In genomic region chr9:127204771-127205470, GRCh38 we compare ENCODE assay signal across 11 cellular contexts. TPM values are rescaled to one million over a fixed set of nuclear protein-coding genes. Genes with fewer than 3 reads are reported as not detected.
DNase-seq lines count a peak whose midpoint lies in the region; ATAC-seq and TF ChIP-seq lines count a peak whose summit lies in the region.
"Had no signal": no experiment of that assay in that cellular context is flagged by ENCODE, and none has a peak within 500 bp of the region (broad histone marks: within the 10 kb centered on the region; RNA-seq: fewer than 3 reads in every experiment).

No MANE protein-coding gene starts in this region.

- peaks cover 1% of the 10 kb centered on the region for H3K27me3 Mint-ChIP-seq in activated CD4-positive, alpha-beta T cell treated with anti-CD3 and anti-CD28 coated beads, Interleukin-2, amount 10 ng/mL, durations not matched to agents 7 days and 5 days

- H3K27me3 ChIP-seq in MG63 (no peaks in the 10 kb centered on the region), adrenal gland (no peaks in the 10 kb centered on the region), liver (ENCODE audit: control insufficient read depth in 4 of 4, insufficient read depth in 4 of 4, low read length in 3 of 4) (no peaks in the 10 kb centered on the region)

- H3K9me3 ChIP-seq in MG63 (no peaks in the 10 kb centered on the region), adrenal gland (replicated peaks in 1 of 3) (no peaks in the 10 kb centered on the region), liver (ENCODE audit: control insufficient read depth in 4 of 4, low read length in 3 of 4) (no peaks in the 10 kb centered on the region)

- no peak overlapping the region for H3K27ac Mint-ChIP-seq in activated CD4-positive, alpha-beta T cell treated with anti-CD3 and anti-CD28 coated beads, Interleukin-2, amount 10 ng/mL, durations not matched to agents 7 days and 5 days
- H3K27ac Mint-ChIP-seq: T-cell had no signal

- H3K4me3 Mint-ChIP-seq in activated CD4-positive, alpha-beta T cell treated with anti-CD3 and anti-CD28 coated beads, Interleukin-2, amount 10 ng/mL, durations not matched to agents 7 days and 5 days = no peak overlapping the region
- H3K4me3 Mint-ChIP-seq: T-cell had no signal

- CTCF ChIA-PET in activated CD4-positive, alpha-beta T cell treated with anti-CD3 and anti-CD28 coated beads, Interleukin-2, amount 10 ng/mL, durations not matched to agents 7 days and 5 days (lab: Charles Lee) = interaction anchor here (1.2 to 2.5 kb wide), 3 partner anchors 10 to 264 kb away, joined by 3 to 8 read pairs (median 5); no protein-coding TSS in a partner anchor

- POLR2A ChIA-PET in activated CD4-positive, alpha-beta T cell treated with anti-CD3 and anti-CD28 coated beads, Interleukin-2, amount 10 ng/mL, durations not matched to agents 7 days and 5 days (lab: Charles Lee) = no interaction called here

- peak in 4 of 6 experiments; percentile 28 to 44 (median 36) for TF ChIP-seq CTCF in adrenal gland (IDR thresholded peaks at IDR 0.05)
- TF ChIP-seq CTCF in liver (IDR thresholded peaks at IDR 0.05; ENCODE audit: low read depth, low read length, missing input control) = peak; percentile 20

- DNase-seq in EH (ENCODE audit: low read depth) = peak; percentile 86
- peak; percentile 71 for DNase-seq in MG63
- peak in 6 of 7 donors; percentile 67 to 83 (median 76) for DNase-seq in adrenal gland
- DNase-seq in activated CD4-positive, alpha-beta T cell treated with anti-CD3 and anti-CD28 coated beads, Interleukin-2, amount 10 ng/mL, durations not matched to agents 7 days and 5 days = no peak
- no peak for DNase-seq in NOMO-1 (lab: John Stamatoyannopoulos, UW; ENCODE audit: unreplicated experiment in 2 of 2)
- DNase-seq: T-cell had no signal

- H3K36me3 Mint-ChIP-seq in activated CD4-positive, alpha-beta T cell treated with anti-CD3 and anti-CD28 coated beads, Interleukin-2, amount 10 ng/mL, durations not matched to agents 7 days and 5 days (ENCODE audit: low read depth) = no peaks in the 10 kb centered on the region

- 10 to 70% (median 66%) methylated on average over 2 to 7 of the region's 7 CpGs for WGBS in adrenal gland, 4 donors
- 71% methylated on average over 7 of the region's 7 CpGs for WGBS in liver

- H3K4me3 ChIP-seq in MG63 (no peak overlapping the region), adrenal gland (no peak overlapping the region), liver (ENCODE audit: low read depth in 1 of 3, low read length in 3 of 3) (no peak overlapping the region)
- H3K4me3 ChIP-seq: skin epidermis had no signal

- no peak for TF ChIP-seq POLR2A in adrenal gland (IDR thresholded peaks at IDR 0.05)

- no peak overlapping the region for H3K27ac ChIP-seq in adrenal gland
- no peak overlapping the region for H3K27ac ChIP-seq in liver (ENCODE audit: low read depth in 1 of 2, low read length in 2 of 2)
- H3K27ac ChIP-seq: epithelial cell of prostate, skin epidermis had no signal

- TF ChIP-seq RAD21 in liver (IDR thresholded peaks at IDR 0.05) = peak; percentile 38 to 65

- H3K4me1 ChIP-seq in adrenal gland (replicated peaks in 1 of 2) = no peaks in the 10 kb centered on the region
- peaks cover 2 to 9% (median 6%) of the 10 kb centered on the region in 4 donors for H3K4me1 ChIP-seq in liver (ENCODE audit: control insufficient read depth in 4 of 4, insufficient read depth in 4 of 4, low read length in 3 of 4)

- H3K4me1 Mint-ChIP-seq in activated CD4-positive, alpha-beta T cell treated with anti-CD3 and anti-CD28 coated beads, Interleukin-2, amount 10 ng/mL, durations not matched to agents 7 days and 5 days = peaks cover 1% of the 10 kb centered on the region

- no peaks in the 10 kb centered on the region for H3K9me3 Mint-ChIP-seq in activated CD4-positive, alpha-beta T cell treated with anti-CD3 and anti-CD28 coated beads, Interleukin-2, amount 10 ng/mL, durations not matched to agents 7 days and 5 days
- H3K9me3 Mint-ChIP-seq: T-cell had no signal

- no peak for ATAC-seq in GM18519 (IDR thresholded peaks at IDR 0.05; ENCODE audit: low FRiP score, unreplicated experiment)
- no peak for ATAC-seq in GM21360 (IDR thresholded peaks at IDR 0.05; ENCODE audit: unreplicated experiment)

- H3K36me3 ChIP-seq in MG63 = no peaks in the 10 kb centered on the region
- no peaks in the 10 kb centered on the region for H3K36me3 ChIP-seq in adrenal gland (replicated peaks in 1 of 2)
- H3K36me3 ChIP-seq in liver (ENCODE audit: control insufficient read depth in 4 of 4, insufficient read depth in 3 of 4, low read depth in 1 of 4, low read length in 3 of 4) = no peaks in the 10 kb centered on the region

- H3K9ac ChIP-seq in liver (ENCODE audit: low read depth in 1 of 2, low read length in 2 of 2) = no peak overlapping the region

- intact Hi-C loops in adrenal gland (cut with DNase I) = loop anchor here (5.0 kb wide), 1 partner anchor 243 kb away; no protein-coding TSS in a partner anchor

TF ChIP-seq in liver, 16 proteins besides CTCF, POLR2A, EP300 and RAD21:
- no peak for TF ChIP-seq MAX (IDR thresholded peaks at IDR 0.05)
- TF ChIP-seq FOXA2 (IDR thresholded peaks at IDR 0.05) = no peak
- no peak for TF ChIP-seq FOXA1 (IDR thresholded peaks at IDR 0.05)
- no peak for TF ChIP-seq ATF3 (IDR thresholded peaks at IDR 0.05)
- TF ChIP-seq SP1 (IDR thresholded peaks at IDR 0.05) = no peak
TF ChIP-seq in liver: peak in this region for 0.

RNA-seq across cellular contexts. Expression of gene GARNL3, which starts 59.7 kb away (rescaled TPM):
- 0.57 and 1.9 TPM in 2 replicates for total RNA-seq in MG63 (2014; rRNA removed; shearing (Covaris generic); ENCODE audit: low replicate concordance)
- total RNA-seq in adrenal gland (10 to 100 TPM; 12.2 to 43.2 (median 34.4) TPM), liver (1 to 10 TPM in 1 of 2 donors, under 1 TPM in 1; 0.89 to 6.7 TPM)
- polyA plus RNA-seq in adrenal gland (10 to 100 TPM; 13.8 to 25.9 (median 23.6) TPM), liver (1 to 10 TPM; 1.1 to 5.9 TPM)
- 1 to 10 TPM; 1.6 to 2.0 TPM for total RNA-seq in activated CD4-positive, alpha-beta T cell treated with anti-CD3 and anti-CD28 coated beads, Interleukin-2, amount 10 ng/mL, durations not matched to agents 7 days and 5 days

Comparison
In these comparisons a context has a peak if more than half of its experiments do, and no peak if none do; other contexts are left out.
1. DNase-seq: peak in EH (single experiment), MG63 (single experiment) and adrenal gland (6 of 7); none in activated CD4-positive, alpha-beta T cell treated with anti-CD3 and anti-CD28 coated beads, Interleukin-2, amount 10 ng/mL, durations not matched to agents 7 days and 5 days (single experiment) and NOMO-1 (0 of 2).